Comparison of ENCODE assay signal across 8 cellular contexts in genomic region chr16:69566437-69567030, GRCh38. TPM values are rescaled to one million over a fixed set of nuclear protein-coding genes. Genes with fewer than 3 reads are reported as not detected.
A peak's percentile ranks its signal among the peaks of the same experiment; 100 is the strongest.
DNase-seq lines count a peak whose midpoint lies in the region; ATAC-seq lines count a peak whose summit lies in the region.

No MANE protein-coding gene starts in this region.

- no peaks in the 10 kb centered on the region for H3K9me3 ChIP-seq in NT2/D1 (ENCODE audit: insufficient read depth, low read length)
- no peaks in the 10 kb centered on the region for H3K9me3 ChIP-seq in trophoblast cell (ENCODE audit: insufficient read depth, low read depth, low read length)

- peak overlapping the region; percentile 97 for H4K8ac ChIP-seq in trophoblast cell (ENCODE audit: low read depth, low read length)

- H2AFZ ChIP-seq in trophoblast cell (ENCODE audit: insufficient read depth, low read length, poor library complexity): peak overlapping the region; percentile 75

- peaks cover 18% of the 10 kb centered on the region for H3K79me2 ChIP-seq in trophoblast cell (ENCODE audit: control insufficient read depth, insufficient read depth, low read length, poor library complexity)

- intact Hi-C loops in left cardiac atrium (cut with DNase I): loop anchor here (5.0 to 10.0 kb wide), 6 partner anchors 51 to 169 kb away; no protein-coding TSS in a partner anchor

- peak overlapping the region; percentile 83 for H4K12ac ChIP-seq in trophoblast cell (ENCODE audit: low read depth, low read length)

- peak overlapping the region; percentile 26 for H2AK5ac ChIP-seq in trophoblast cell (ENCODE audit: low read length)

- DNase-seq in DMS 273 (lab: John Stamatoyannopoulos, UW; ENCODE audit: unreplicated experiment) (peak; percentile 83), DMS 273 treated with DMSO at 0.1 percent for 48 hours (lab: John Stamatoyannopoulos, UW) (no peak), NT2/D1 (ENCODE audit: low read depth, low spot score) (no peak), amygdala (lab: John Stamatoyannopoulos, UW) (peak in 46 of 56 donors; percentile 6 to 74 (median 38)), left cardiac atrium (peak; percentile 75), trophoblast cell (peak; percentile 27 to 42), NCI-H187 (lab: John Stamatoyannopoulos, UW) (no peak)

- H4K91ac ChIP-seq in trophoblast cell (ENCODE audit: low read depth, low read length): peak overlapping the region; percentile 91

- H3K4me3 ChIP-seq in NT2/D1 (ENCODE audit: insufficient read length, low read depth): peak overlapping the region; percentile 89
- peak overlapping the region; percentile 100 for H3K4me3 ChIP-seq in trophoblast cell (ENCODE audit: low read depth, low read length)

- H2BK12ac ChIP-seq in trophoblast cell (ENCODE audit: low read length): no peak overlapping the region

- peak overlapping the region; percentile 87 for H3K4ac ChIP-seq in trophoblast cell (ENCODE audit: low read depth, low read length)

- peak overlapping the region; percentile 96 for H2BK120ac ChIP-seq in trophoblast cell (ENCODE audit: insufficient read depth, low read length, poor library complexity)

- H3K27ac ChIP-seq in trophoblast cell (ENCODE audit: low read depth, low read length): peak overlapping the region; percentile 100

- H3K9ac ChIP-seq in NT2/D1 (ENCODE audit: insufficient read length, low read depth) (peak overlapping the region; percentile 95), trophoblast cell (ENCODE audit: low read length) (peak overlapping the region; percentile 100)

- H3K36me3 ChIP-seq in NT2/D1 (ENCODE audit: insufficient read depth, insufficient read length, low read length): peaks cover 32% of the 10 kb centered on the region
- H3K36me3 ChIP-seq in trophoblast cell (ENCODE audit: control insufficient read depth in 1 of 2, insufficient read depth in 2 of 2, low read length in 2 of 2): no peaks in the 10 kb centered on the region

- H3K23ac ChIP-seq in trophoblast cell (ENCODE audit: low read length): peak overlapping the region; percentile 83

- peaks cover 16% of the 10 kb centered on the region for H3K79me1 ChIP-seq in trophoblast cell (ENCODE audit: low read length)

- ATAC-seq in HG02588 (IDR thresholded peaks at IDR 0.05; ENCODE audit: unreplicated experiment): peak; percentile 26
- peak; percentile 73 to 75 for ATAC-seq in left cardiac atrium

- no peaks in the 10 kb centered on the region for H3K4me1 ChIP-seq in NT2/D1 (ENCODE audit: insufficient read depth, insufficient read length)
- peaks cover 2 to 5% of the 10 kb centered on the region in 2 experiments for H3K4me1 ChIP-seq in trophoblast cell (ENCODE audit: control insufficient read depth in 1 of 2, insufficient read depth in 2 of 2, low read length in 2 of 2)

- no CpG with 5 or more reads among the region's 60 CpGs for WGBS in trophoblast cell (ENCODE audit: extremely low coverage, insufficient coverage, insufficient read length)

- peak overlapping the region; percentile 99 for H2BK5ac ChIP-seq in trophoblast cell (ENCODE audit: low read depth, low read length, poor library complexity)

- peak overlapping the region; percentile 99 for H3K18ac ChIP-seq in trophoblast cell (ENCODE audit: low read length)

- H3K14ac ChIP-seq in trophoblast cell (ENCODE audit: low read length): peak overlapping the region; percentile 95

- H3K4me2 ChIP-seq in trophoblast cell (ENCODE audit: low read length): peak overlapping the region; percentile 99

- H3K27me3 ChIP-seq in NT2/D1 (ENCODE audit: insufficient read depth, insufficient read length): no peaks in the 10 kb centered on the region
- no peaks in the 10 kb centered on the region for H3K27me3 ChIP-seq in trophoblast cell (ENCODE audit: insufficient read depth, low read length)

RNA-seq across cellular contexts. Expression of gene NFAT5, which starts 0.8 kb away (rescaled TPM):
- total RNA-seq in left cardiac atrium: 10 to 100 TPM; 19.7 to 23.6 TPM
- polyA plus RNA-seq in trophoblast cell (2013): 26.0 and 26.1 TPM in 2 replicates

Comparison
In these comparisons a context has a peak if more than half of its experiments do, and no peak if none do; other contexts are left out.
1. DNase-seq: peak in DMS 273 (single experiment), amygdala (46 of 56), left cardiac atrium (single experiment) and trophoblast cell (2 of 2); none in DMS 273 treated with DMSO at 0.1 percent for 48 hours (single experiment), NT2/D1 (single experiment) and NCI-H187 (0 of 2).